ENCODE assay signal across 23 cellular contexts in the genomic region with DNA sequence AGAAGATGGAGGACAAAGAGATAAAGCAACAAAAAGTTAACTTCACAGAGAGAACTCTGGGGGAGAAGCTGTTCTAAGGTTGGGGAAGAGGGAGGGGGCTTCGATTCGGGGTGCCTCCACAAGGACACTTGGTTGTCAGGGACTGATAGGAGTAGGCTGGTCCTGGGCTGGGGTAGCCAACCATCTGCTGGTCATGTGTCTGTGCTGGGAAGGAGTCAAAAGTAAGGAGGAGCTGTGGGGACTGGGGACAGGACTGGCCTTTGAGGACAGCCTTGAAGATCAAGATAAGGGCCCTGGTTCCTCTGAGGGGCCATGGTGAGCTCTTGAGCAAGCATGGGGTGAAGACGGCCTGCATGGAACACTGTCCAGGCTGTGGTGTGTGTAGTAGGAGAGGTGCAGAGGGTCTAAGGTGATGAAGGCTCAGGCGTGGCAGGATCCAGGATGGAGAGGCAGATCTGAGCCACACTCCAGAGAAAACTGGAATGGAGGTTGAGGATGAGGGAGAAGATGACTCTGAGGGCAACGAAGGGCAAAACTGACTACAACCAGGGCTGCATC. TPM values are rescaled to one million over a fixed set of nuclear protein-coding genes. Genes with fewer than 3 reads are reported as not detected.
DNase-seq lines count a peak whose midpoint lies in the region; ATAC-seq and TF ChIP-seq lines count a peak whose summit lies in the region.
"Had no signal": no experiment of that assay in that cellular context is flagged by ENCODE, and none has a peak within 500 bp of the region (broad histone marks: within the 10 kb centered on the region; RNA-seq: fewer than 3 reads in every experiment).

No MANE protein-coding gene starts in this region.

- intact Hi-C loops in colonic mucosa (cut with DNase I): no loop called here
- intact Hi-C loops in naive thymus-derived CD4-positive, alpha-beta T cell (cut with micrococcal nuclease): no loop called here

- POLR2A ChIA-PET in naive thymus-derived CD4-positive, alpha-beta T cell (lab: Charles Lee): no interaction called here

- no peak for TF ChIP-seq CTCF in colonic mucosa (IDR thresholded peaks at IDR 0.05)
- TF ChIP-seq CTCF in thoracic aorta (IDR thresholded peaks at IDR 0.05): no peak

- H3K9ac ChIP-seq in colonic mucosa (ENCODE audit: low read depth in 2 of 2, low read length in 2 of 2): peak overlapping the region; percentile 14 to 34

- no peak overlapping the region for H3K27ac Mint-ChIP-seq in naive thymus-derived CD4-positive, alpha-beta T cell
- H3K27ac Mint-ChIP-seq: activated B cell treated with CpG ODN at 0.5 μM for 24 hours; activated CD4-positive, alpha-beta memory T cell treated with anti-CD3 and anti-CD28 coated beads, Interleukin-2, amount 10 ng/mL, durations not matched to agents 7 days and 5 days had no signal

- CTCF ChIA-PET in naive thymus-derived CD4-positive, alpha-beta T cell (lab: Charles Lee): interaction anchor here (0.6 kb wide), 1 partner anchor 57 kb away, joined by 3 read pairs; no protein-coding TSS in a partner anchor

- H3K4me1 Mint-ChIP-seq in naive thymus-derived CD4-positive, alpha-beta T cell: peaks cover 0 to 14% (median 4%) of the 10 kb centered on the region in 7 donors

- H3K9me3 Mint-ChIP-seq in naive thymus-derived CD4-positive, alpha-beta T cell: peaks cover 0 to 13% (median 0%) of the 10 kb centered on the region in 11 donors
- H3K9me3 Mint-ChIP-seq: activated CD4-positive, alpha-beta memory T cell treated with anti-CD3 and anti-CD28 coated beads, Interleukin-2, amount 10 ng/mL, durations not matched to agents 7 days and 5 days had no signal

- H3K36me3 ChIP-seq in colonic mucosa (no peaks in the 10 kb centered on the region), thoracic aorta (no peaks in the 10 kb centered on the region)
- no peaks in the 10 kb centered on the region for H3K36me3 ChIP-seq in naive thymus-derived CD4-positive, alpha-beta T cell (ENCODE audit: control insufficient read depth in 2 of 3, insufficient read depth in 3 of 3, low read length in 3 of 3)

- no peak overlapping the region for H3K27ac ChIP-seq in colonic mucosa
- no peak overlapping the region for H3K27ac ChIP-seq in naive thymus-derived CD4-positive, alpha-beta T cell (ENCODE audit: low read depth, low read length)
- H3K27ac ChIP-seq in thoracic aorta: peak overlapping the region; percentile 27 to 36

- H3K4me3 ChIP-seq in colonic mucosa (no peak overlapping the region), thoracic aorta (peak overlapping the region; percentile 91)
- no peak overlapping the region for H3K4me3 ChIP-seq in naive thymus-derived CD4-positive, alpha-beta T cell (ENCODE audit: low read length)
- H3K4me3 ChIP-seq: K562 had no signal

- H3K27me3 Mint-ChIP-seq in naive thymus-derived CD4-positive, alpha-beta T cell: peaks cover 54 to 79% (median 70%) of the 10 kb centered on the region in 5 donors

- H3K4me3 Mint-ChIP-seq in naive thymus-derived CD4-positive, alpha-beta T cell: no peak overlapping the region
- H3K4me3 Mint-ChIP-seq: activated B cell treated with CpG ODN at 0.5 μM for 24 hours; activated CD4-positive, alpha-beta memory T cell treated with anti-CD3 and anti-CD28 coated beads, Interleukin-2, amount 10 ng/mL, durations not matched to agents 7 days and 5 days; CD8-positive, alpha-beta memory T cell had no signal

- ATAC-seq in naive thymus-derived CD4-positive, alpha-beta T cell: peak; percentile 26
- no peak for ATAC-seq in thoracic aorta (ENCODE audit: insufficient number of reproducible peaks, low FRiP score, low read depth)
- ATAC-seq: K562, Panc1 had no signal

- H3K4me1 ChIP-seq in colonic mucosa: no peaks in the 10 kb centered on the region
- H3K4me1 ChIP-seq in naive thymus-derived CD4-positive, alpha-beta T cell (ENCODE audit: control insufficient read depth in 2 of 2, insufficient read depth in 2 of 2, low read length in 2 of 2): peaks cover 0 to 3% of the 10 kb centered on the region in 2 donors
- peaks cover 2 to 33% of the 10 kb centered on the region in 2 donors for H3K4me1 ChIP-seq in thoracic aorta (ENCODE audit: control insufficient read depth in 1 of 2, low read depth in 2 of 2)

- DNase-seq in colonic mucosa: no peak
- DNase-seq in globus pallidus (ENCODE audit: low spot score): peak; percentile 19
- DNase-seq in naive thymus-derived CD4-positive, alpha-beta T cell: no peak
- no peak for DNase-seq in thoracic aorta (ENCODE audit: low spot score)
- DNase-seq in HPDE6-E6E7 (ENCODE audit: extremely low spot score): no peak
- no peak for DNase-seq in NCI-H2029 treated with DMSO at 0.1 percent for 48 hours (lab: John Stamatoyannopoulos, UW)
- no peak for DNase-seq in retina
- DNase-seq: activated B cell treated with CpG ODN at 0.5 μM for 24 hours; activated CD4-positive, alpha-beta memory T cell treated with anti-CD3 and anti-CD28 coated beads, Interleukin-2, amount 10 ng/mL, durations not matched to agents 7 days and 5 days; activated naive CD4-positive, alpha-beta T cell; amniotic stem cell; CD8-positive, alpha-beta memory T cell; cerebellar nuclear complex; DND-41; NCI-H1694 treated with DMSO at 0.1 percent for 48 hours; NCI-H345; stimulated activated CD4-positive, alpha-beta T cell treated with anti-CD3 and anti-CD28 coated beads, Interleukin-2, amount 100 ng/mL, for 48 hours had no signal

- no peaks in the 10 kb centered on the region for H3K9me3 ChIP-seq in colonic mucosa
- H3K9me3 ChIP-seq in naive thymus-derived CD4-positive, alpha-beta T cell (ENCODE audit: control insufficient read depth in 2 of 3, low read length in 3 of 3): no peaks in the 10 kb centered on the region
- H3K9me3 ChIP-seq in thoracic aorta: no peaks in the 10 kb centered on the region

- no peaks in the 10 kb centered on the region for H3K27me3 ChIP-seq in colonic mucosa
- H3K27me3 ChIP-seq in naive thymus-derived CD4-positive, alpha-beta T cell (ENCODE audit: control insufficient read depth in 2 of 2, insufficient read depth in 2 of 2, low read length in 2 of 2): peaks cover 0 to 3% of the 10 kb centered on the region in 2 donors
- H3K27me3 ChIP-seq in thoracic aorta (replicated peaks; ENCODE audit: insufficient read depth): no peaks in the 10 kb centered on the region

- H3K36me3 Mint-ChIP-seq in naive thymus-derived CD4-positive, alpha-beta T cell: peaks cover 4 to 21% (median 10%) of the 10 kb centered on the region in 5 donors

RNA-seq across cellular contexts. Expression of a gene that starts 1.7 kb away (rescaled TPM):
- total RNA-seq in colonic mucosa (10 to 100 TPM; 21.7 to 54.0 TPM), thoracic aorta (10 to 100 TPM; 31.6 to 37.8 TPM)
- total RNA-seq in naive thymus-derived CD4-positive, alpha-beta T cell: 10 to 100 TPM in 1 of 5 experiments, 1 to 10 TPM in 3, under 1 TPM in 1; 0.19 to 10.6 (median 3.9) TPM
- polyA plus RNA-seq in naive thymus-derived CD4-positive, alpha-beta T cell: under 1 TPM in 1 of 2 donors, not detected in 1; 0.09 TPM
- total RNA-seq: activated CD4-positive, alpha-beta memory T cell treated with anti-CD3 and anti-CD28 coated beads, Interleukin-2, amount 10 ng/mL, durations not matched to agents 7 days and 5 days had no signal
- polyA plus RNA-seq: CD8-positive, alpha-beta memory T cell; K562 had no signal

RNA-seq across cellular contexts. Expression of a gene that starts 47.9 kb away (rescaled TPM):
- total RNA-seq in colonic mucosa (not detected), thoracic aorta (under 1 TPM in 1 of 2 donors, not detected in 1; 0.28 TPM)
- not detected for total RNA-seq in naive thymus-derived CD4-positive, alpha-beta T cell
- not detected for polyA plus RNA-seq in naive thymus-derived CD4-positive, alpha-beta T cell
- total RNA-seq: activated B cell treated with CpG ODN at 0.5 μM for 24 hours; activated CD4-positive, alpha-beta memory T cell treated with anti-CD3 and anti-CD28 coated beads, Interleukin-2, amount 10 ng/mL, durations not matched to agents 7 days and 5 days; CD8-positive, alpha-beta memory T cell; K562; kidney epithelial cell; mucosa of gallbladder; osteocyte; T-helper 2 cell treated with Interferon-gamma antibody and Interleukin-4, amounts not matched to agents 100 ng/mL and 5 ng/mL, for 36 hours had no signal
- polyA plus RNA-seq: CD8-positive, alpha-beta memory T cell; K562 had no signal

Comparison
In these comparisons a context has a peak if more than half of its experiments do, and no peak if none do; other contexts are left out.
1. H3K27ac ChIP-seq: peak in thoracic aorta (2 of 2); none in colonic mucosa (single experiment) and naive thymus-derived CD4-positive, alpha-beta T cell (single experiment).